Comparison of ENCODE assay signal across 15 cellular contexts in genomic region chr11:120738516-120739046, GRCh38.
DNase-seq lines count a peak whose midpoint lies in the region; ATAC-seq and TF ChIP-seq lines count a peak whose summit lies in the region.
"Had no signal": no experiment of that assay in that cellular context is flagged by ENCODE, and none has a peak within 500 bp of the region (broad histone marks: within the 10 kb centered on the region; RNA-seq: fewer than 3 reads in every experiment).

No MANE protein-coding gene starts in this region.

- no peak overlapping the region for H3K4me2 ChIP-seq in neural progenitor cell
- H3K4me2 ChIP-seq: BLaER1 treated with 17β-estradiol and CSF1 and Interleukin-3, amounts not matched to agents 10 nM and 100 nM had no signal

- no peaks in the 10 kb centered on the region for H3K4me1 Mint-ChIP-seq in neural progenitor cell
- H3K4me1 Mint-ChIP-seq in stimulated activated effector memory CD8-positive, alpha-beta T cell treated with anti-CD3 and anti-CD28 coated beads, Interleukin-12 subunit alpha, Interleukin-12 subunit beta, amount 100 ng/mL, for 72 hours: no peaks in the 10 kb centered on the region
- H3K4me1 Mint-ChIP-seq in activated T-helper 2 cell treated with anti-CD3 and anti-CD28 coated beads, Interferon-gamma antibody, Interleukin-2, Interleukin-4, amounts not matched to agents 10 μg/mL and 5 μg/mL and 100 μg/mL, durations not matched to agents 14 hours and 24 hours and 36 hours (ENCODE audit: low read depth): no peaks in the 10 kb centered on the region
- H3K4me1 Mint-ChIP-seq: CD4-positive, CD25-positive, alpha-beta regulatory T cell had no signal

- no peaks in the 10 kb centered on the region for H3K4me1 ChIP-seq in neural progenitor cell
- no peaks in the 10 kb centered on the region for H3K4me1 ChIP-seq in left lung

- H3K36me3 ChIP-seq in neural progenitor cell (no peaks in the 10 kb centered on the region), left lung (no peaks in the 10 kb centered on the region)
- H3K36me3 ChIP-seq: BLaER1 treated with 17β-estradiol and CSF1 and Interleukin-3, amounts not matched to agents 10 nM and 100 nM had no signal

- intact Hi-C loops in activated T-helper 2 cell treated with anti-CD3 and anti-CD28 coated beads, Interferon-gamma antibody, Interleukin-2, Interleukin-4, amounts not matched to agents 10 μg/mL and 5 μg/mL and 100 μg/mL, durations not matched to agents 14 hours and 24 hours and 36 hours (cut with micrococcal nuclease): no loop called here
- intact Hi-C loops in left lung (cut with DNase I): no loop called here

- TF ChIP-seq CTCF in neural progenitor cell (IDR thresholded peaks at IDR 0.05) (no peak), left lung (IDR thresholded peaks at IDR 0.05) (no peak)

- H3K4me3 ChIP-seq in neural progenitor cell: no peak overlapping the region
- no peak overlapping the region for H3K4me3 ChIP-seq in left lung
- H3K4me3 ChIP-seq: BLaER1 treated with 17β-estradiol and CSF1 and Interleukin-3, amounts not matched to agents 10 nM and 100 nM; GM12878; GM23248 had no signal

- no peaks in the 10 kb centered on the region for H3F3A ChIP-seq in neural progenitor cell (ENCODE audit: low read depth)

- no peaks in the 10 kb centered on the region for H3K36me3 Mint-ChIP-seq in neural progenitor cell
- H3K36me3 Mint-ChIP-seq in stimulated activated effector memory CD8-positive, alpha-beta T cell treated with anti-CD3 and anti-CD28 coated beads, Interleukin-12 subunit alpha, Interleukin-12 subunit beta, amount 100 ng/mL, for 72 hours: no peaks in the 10 kb centered on the region
- no peaks in the 10 kb centered on the region for H3K36me3 Mint-ChIP-seq in activated T-helper 2 cell treated with anti-CD3 and anti-CD28 coated beads, Interferon-gamma antibody, Interleukin-2, Interleukin-4, amounts not matched to agents 10 μg/mL and 5 μg/mL and 100 μg/mL, durations not matched to agents 14 hours and 24 hours and 36 hours (ENCODE audit: low read depth)
- H3K36me3 Mint-ChIP-seq: CD4-positive, CD25-positive, alpha-beta regulatory T cell had no signal

- H3K9me3 Mint-ChIP-seq in neural progenitor cell: no peaks in the 10 kb centered on the region
- H3K9me3 Mint-ChIP-seq in stimulated activated effector memory CD8-positive, alpha-beta T cell treated with anti-CD3 and anti-CD28 coated beads, Interleukin-12 subunit alpha, Interleukin-12 subunit beta, amount 100 ng/mL, for 72 hours: no peaks in the 10 kb centered on the region
- no peaks in the 10 kb centered on the region for H3K9me3 Mint-ChIP-seq in activated T-helper 2 cell treated with anti-CD3 and anti-CD28 coated beads, Interferon-gamma antibody, Interleukin-2, Interleukin-4, amounts not matched to agents 10 μg/mL and 5 μg/mL and 100 μg/mL, durations not matched to agents 14 hours and 24 hours and 36 hours

- ATAC-seq in esophagus mucosa: peak; percentile 39
- peak; percentile 44 for ATAC-seq in stimulated activated effector memory CD8-positive, alpha-beta T cell treated with anti-CD3 and anti-CD28 coated beads, Interleukin-12 subunit alpha, Interleukin-12 subunit beta, amount 100 ng/mL, for 72 hours
- ATAC-seq in left lung: no peak
- ATAC-seq: GM12878, HCT116 had no signal

- DNase-seq in DMS 273 (lab: John Stamatoyannopoulos, UW; ENCODE audit: unreplicated experiment) (peak; percentile 30), DMS 273 treated with DMSO at 0.1 percent for 48 hours (lab: John Stamatoyannopoulos, UW) (no peak), neural progenitor cell (ENCODE audit: low spot score) (no peak), NCI-H187 (lab: John Stamatoyannopoulos, UW) (no peak), left lung (no peak)
- DNase-seq in stimulated activated effector memory CD8-positive, alpha-beta T cell treated with anti-CD3 and anti-CD28 coated beads, Interleukin-12 subunit alpha, Interleukin-12 subunit beta, amount 100 ng/mL, for 72 hours (ENCODE audit: low spot score in 2 of 2): peak in 1 of 2 donors; percentile 35
- no peak for DNase-seq in activated T-helper 2 cell treated with anti-CD3 and anti-CD28 coated beads, Interferon-gamma antibody, Interleukin-2, Interleukin-4, amounts not matched to agents 10 μg/mL and 5 μg/mL and 100 μg/mL, durations not matched to agents 14 hours and 24 hours and 36 hours (ENCODE audit: low spot score)
- DNase-seq: CD4-positive, CD25-positive, alpha-beta regulatory T cell; DMS79; GM23248 had no signal

- no peaks in the 10 kb centered on the region for H4K20me1 ChIP-seq in neural progenitor cell (ENCODE audit: low read depth)
- H4K20me1 ChIP-seq: BLaER1 treated with 17β-estradiol and CSF1 and Interleukin-3, amounts not matched to agents 10 nM and 100 nM had no signal

- no peaks in the 10 kb centered on the region for H3K9me3 ChIP-seq in neural progenitor cell (ENCODE audit: low read depth)
- H3K9me3 ChIP-seq in left lung: no peaks in the 10 kb centered on the region
- H3K9me3 ChIP-seq: BLaER1 treated with 17β-estradiol and CSF1 and Interleukin-3, amounts not matched to agents 10 nM and 100 nM had no signal

- no peaks in the 10 kb centered on the region for H3K27me3 Mint-ChIP-seq in neural progenitor cell (ENCODE audit: insufficient read depth, low read depth)
- H3K27me3 Mint-ChIP-seq in activated T-helper 2 cell treated with anti-CD3 and anti-CD28 coated beads, Interferon-gamma antibody, Interleukin-2, Interleukin-4, amounts not matched to agents 10 μg/mL and 5 μg/mL and 100 μg/mL, durations not matched to agents 14 hours and 24 hours and 36 hours (ENCODE audit: low read depth): no peaks in the 10 kb centered on the region

- H3K9ac ChIP-seq in neural progenitor cell: no peak overlapping the region
- H3K9ac ChIP-seq: BLaER1 treated with 17β-estradiol and CSF1 and Interleukin-3, amounts not matched to agents 10 nM and 100 nM; GM23248 had no signal

- peak overlapping the region; percentile 76 for H3K27ac Mint-ChIP-seq in neural progenitor cell
- H3K27ac Mint-ChIP-seq in stimulated activated effector memory CD8-positive, alpha-beta T cell treated with anti-CD3 and anti-CD28 coated beads, Interleukin-12 subunit alpha, Interleukin-12 subunit beta, amount 100 ng/mL, for 72 hours: no peak overlapping the region
- no peak overlapping the region for H3K27ac Mint-ChIP-seq in activated T-helper 2 cell treated with anti-CD3 and anti-CD28 coated beads, Interferon-gamma antibody, Interleukin-2, Interleukin-4, amounts not matched to agents 10 μg/mL and 5 μg/mL and 100 μg/mL, durations not matched to agents 14 hours and 24 hours and 36 hours
- H3K27ac Mint-ChIP-seq: CD4-positive, CD25-positive, alpha-beta regulatory T cell had no signal

- no peak overlapping the region for H3K4me3 Mint-ChIP-seq in neural progenitor cell
- no peak overlapping the region for H3K4me3 Mint-ChIP-seq in stimulated activated effector memory CD8-positive, alpha-beta T cell treated with anti-CD3 and anti-CD28 coated beads, Interleukin-12 subunit alpha, Interleukin-12 subunit beta, amount 100 ng/mL, for 72 hours
- no peak overlapping the region for H3K4me3 Mint-ChIP-seq in activated T-helper 2 cell treated with anti-CD3 and anti-CD28 coated beads, Interferon-gamma antibody, Interleukin-2, Interleukin-4, amounts not matched to agents 10 μg/mL and 5 μg/mL and 100 μg/mL, durations not matched to agents 14 hours and 24 hours and 36 hours (ENCODE audit: low read depth)
- H3K4me3 Mint-ChIP-seq: CD4-positive, CD25-positive, alpha-beta regulatory T cell had no signal

- no peaks in the 10 kb centered on the region for H3K27me3 ChIP-seq in neural progenitor cell
- H3K27me3 ChIP-seq in left lung: no peaks in the 10 kb centered on the region
- H3K27me3 ChIP-seq: BLaER1 treated with 17β-estradiol and CSF1 and Interleukin-3, amounts not matched to agents 10 nM and 100 nM had no signal

- H3K79me2 ChIP-seq in neural progenitor cell (ENCODE audit: low read depth): no peaks in the 10 kb centered on the region

- H2AFZ ChIP-seq in neural progenitor cell (replicated peaks): no peak overlapping the region
- H2AFZ ChIP-seq: GM23248 had no signal

- H3K27ac ChIP-seq in neural progenitor cell: no peak overlapping the region
- no peak overlapping the region for H3K27ac ChIP-seq in left lung
- H3K27ac ChIP-seq: 22Rv1; BLaER1 treated with 17β-estradiol and CSF1 and Interleukin-3, amounts not matched to agents 10 nM and 100 nM; GM23248 had no signal
